ENCODE assay signal across 12 cellular contexts in the genomic region with DNA sequence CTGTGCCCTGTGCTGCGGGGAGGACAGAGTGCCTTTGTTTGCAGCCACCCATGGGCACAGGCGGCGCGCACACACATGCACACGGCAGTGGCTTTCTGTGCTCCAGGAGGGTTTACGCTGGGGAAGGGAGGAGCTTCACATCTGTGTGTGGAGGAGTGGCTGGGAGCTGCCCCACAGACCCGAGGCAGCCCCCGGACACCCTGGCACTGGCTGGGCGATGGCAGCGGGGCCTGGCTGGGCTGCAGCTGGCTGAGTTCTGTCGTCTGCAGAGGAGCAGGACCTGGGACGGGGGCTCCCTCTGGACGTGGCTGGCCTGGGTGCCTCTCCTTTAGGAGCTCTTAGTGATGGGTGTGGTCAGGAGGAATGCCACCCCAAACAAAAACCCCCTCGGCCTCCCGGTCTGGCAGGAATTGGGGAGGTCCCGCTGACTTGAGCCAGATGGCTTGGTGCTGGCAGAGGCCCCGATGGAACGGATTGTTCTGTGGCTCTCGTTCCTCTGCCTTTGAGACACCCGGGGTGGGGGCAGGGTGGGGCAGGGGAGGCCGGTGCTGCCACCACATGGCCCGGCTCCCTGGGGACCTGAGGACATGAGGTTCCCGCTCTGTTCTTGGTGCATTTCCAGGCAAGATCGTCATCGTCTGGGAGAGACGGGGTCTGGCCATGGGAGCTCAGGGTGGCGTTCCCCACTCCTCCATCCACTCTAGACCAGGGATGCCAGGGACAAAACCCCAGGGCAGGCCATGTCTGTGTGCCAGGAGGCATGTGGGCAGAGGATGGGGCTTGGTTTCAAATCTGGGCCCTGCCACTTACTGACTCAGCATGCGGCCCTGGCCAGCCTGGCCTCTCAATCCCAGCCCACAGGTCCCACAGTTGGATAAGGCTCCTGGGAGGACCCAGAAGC.
DNase-seq lines count a peak whose midpoint lies in the region; TF ChIP-seq lines count a peak whose summit lies in the region.
"Had no signal": no experiment of that assay in that cellular context is flagged by ENCODE, and none has a peak within 500 bp of the region (broad histone marks: within the 10 kb centered on the region; RNA-seq: fewer than 3 reads in every experiment).

No MANE protein-coding gene starts in this region.

- H3K27ac ChIP-seq in sigmoid colon: peak overlapping the region in 3 of 4 donors; percentile 38 to 69 (median 52)

- peak in 2 of 4 donors; percentile 20 to 28 for TF ChIP-seq EP300 in sigmoid colon (IDR thresholded peaks at IDR 0.05)

- no peaks in the 10 kb centered on the region for H3K27me3 ChIP-seq in sigmoid colon

- peak; percentile 53 for DNase-seq in DMS 273 treated with DMSO at 0.1 percent for 48 hours (lab: John Stamatoyannopoulos, UW)
- DNase-seq in SW480 (ENCODE audit: low spot score): peak; percentile 75
- peak in 48 of 51 donors; percentile 21 to 89 (median 68) for DNase-seq in hypothalamus (lab: John Stamatoyannopoulos, UW)
- peak; percentile 86 for DNase-seq in sigmoid colon
- DNase-seq in SIG-M5 treated with dmso at 0.1 percent for 504 hours (lab: John Stamatoyannopoulos, UW; ENCODE audit: unreplicated experiment): no peak
- no peak for DNase-seq in immature natural killer cell
- DNase-seq in nephron progenitor cell: no peak
- DNase-seq in activated CD4-positive, CD25-positive, alpha-beta regulatory T cell (lab: John Stamatoyannopoulos, UW): no peak
- DNase-seq: HCEC 1CT, MV-4-11, NCI-H774 had no signal

- H3K36me3 ChIP-seq in sigmoid colon: no peaks in the 10 kb centered on the region

- 75 to 80% methylated on average over 28 of the region's 28 CpGs for WGBS in sigmoid colon, 2 donors

- peaks cover 0 to 2% (median 1%) of the 10 kb centered on the region in 3 donors for H3K27me3 Mint-ChIP-seq in immature natural killer cell (ENCODE audit: low read depth in 3 of 3)
- H3K27me3 Mint-ChIP-seq in nephron progenitor cell (ENCODE audit: low read depth, poor library complexity): peaks cover 5% of the 10 kb centered on the region
- H3K27me3 Mint-ChIP-seq: activated naive CD4-positive, alpha-beta T cell treated with anti-CD3 and anti-CD28 coated beads, Interleukin-2, amount 50 U/mL, for 24 hours had no signal

- H3K4me3 ChIP-seq in sigmoid colon: no peak overlapping the region

- peak in 1 of 2 donors; percentile 17 for TF ChIP-seq POLR2A in sigmoid colon (IDR thresholded peaks at IDR 0.05)

- no peaks in the 10 kb centered on the region for H3K9me3 ChIP-seq in sigmoid colon

- H3K4me3 Mint-ChIP-seq in immature natural killer cell: no peak overlapping the region
- no peak overlapping the region for H3K4me3 Mint-ChIP-seq in nephron progenitor cell
- H3K4me3 Mint-ChIP-seq: activated naive CD4-positive, alpha-beta T cell treated with anti-CD3 and anti-CD28 coated beads, Interleukin-2, amount 50 U/mL, for 24 hours had no signal

- H3K27ac Mint-ChIP-seq in immature natural killer cell: no peak overlapping the region
- H3K27ac Mint-ChIP-seq in nephron progenitor cell: no peak overlapping the region
- H3K27ac Mint-ChIP-seq: activated naive CD4-positive, alpha-beta T cell treated with anti-CD3 and anti-CD28 coated beads, Interleukin-2, amount 50 U/mL, for 24 hours had no signal

- H3K9me3 Mint-ChIP-seq in immature natural killer cell (no peaks in the 10 kb centered on the region), nephron progenitor cell (no peaks in the 10 kb centered on the region)
- H3K9me3 Mint-ChIP-seq: activated naive CD4-positive, alpha-beta T cell treated with anti-CD3 and anti-CD28 coated beads, Interleukin-2, amount 50 U/mL, for 24 hours had no signal

- H3K4me1 Mint-ChIP-seq in immature natural killer cell (no peaks in the 10 kb centered on the region), nephron progenitor cell (peaks cover 10% of the 10 kb centered on the region)
- H3K4me1 Mint-ChIP-seq: activated naive CD4-positive, alpha-beta T cell treated with anti-CD3 and anti-CD28 coated beads, Interleukin-2, amount 50 U/mL, for 24 hours had no signal

- H3K36me3 Mint-ChIP-seq in immature natural killer cell (no peaks in the 10 kb centered on the region), nephron progenitor cell (ENCODE audit: low read depth) (no peaks in the 10 kb centered on the region)
- H3K36me3 Mint-ChIP-seq: activated naive CD4-positive, alpha-beta T cell treated with anti-CD3 and anti-CD28 coated beads, Interleukin-2, amount 50 U/mL, for 24 hours had no signal

- no peaks in the 10 kb centered on the region for H3K4me1 ChIP-seq in sigmoid colon

- intact Hi-C loops in sigmoid colon (cut with DNase I): no loop called here

- TF ChIP-seq CTCF in sigmoid colon (IDR thresholded peaks at IDR 0.05) (no peak), nephron progenitor cell (IDR thresholded peaks at IDR 0.05) (no peak)

Comparison
In these comparisons a context has a peak if more than half of its experiments do, and no peak if none do; other contexts are left out.
1. DNase-seq: peak in DMS 273 treated with DMSO at 0.1 percent for 48 hours (single experiment), SW480 (single experiment), hypothalamus (48 of 51) and sigmoid colon (single experiment); none in SIG-M5 treated with dmso at 0.1 percent for 504 hours (single experiment), immature natural killer cell (0 of 3), nephron progenitor cell (single experiment) and activated CD4-positive, CD25-positive, alpha-beta regulatory T cell (0 of 4).